Comparison of ENCODE assay signal across 1 cellular context in the genomic region with DNA sequence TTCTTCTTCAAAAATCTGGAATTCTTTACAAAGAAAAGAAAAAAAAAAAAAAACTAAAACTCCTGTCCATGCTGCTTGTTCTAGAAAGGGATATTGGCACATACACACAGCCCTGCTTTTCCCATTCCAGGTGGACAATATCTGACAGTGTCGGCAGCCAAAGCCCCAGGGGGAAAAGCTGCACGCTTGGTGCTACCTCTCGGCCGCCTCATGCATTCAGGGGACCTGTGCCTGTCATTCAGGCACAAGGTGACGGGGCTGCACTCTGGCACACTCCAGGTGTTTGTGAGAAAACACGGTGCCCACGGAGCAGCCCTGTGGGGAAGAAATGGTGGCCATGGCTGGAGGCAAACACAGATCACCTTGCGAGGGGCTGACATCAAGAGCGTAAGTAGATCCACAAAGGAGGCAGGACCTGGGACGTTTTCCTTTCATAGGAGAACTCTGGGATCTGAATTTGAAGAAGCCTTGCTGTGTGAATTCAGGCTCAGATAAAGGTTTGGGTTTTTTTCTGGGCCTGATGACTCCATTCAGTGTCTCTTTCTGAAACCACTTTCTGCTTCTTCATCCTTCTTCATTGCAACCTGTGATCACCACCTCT.
TF ChIP-seq lines count a peak whose summit lies in the region.

No MANE protein-coding gene starts in this region.

TF ChIP-seq in GM23338, 12 proteins besides CTCF, POLR2A, EP300 and RAD21 (continued from another document):
- TF ChIP-seq, protein P1, sequence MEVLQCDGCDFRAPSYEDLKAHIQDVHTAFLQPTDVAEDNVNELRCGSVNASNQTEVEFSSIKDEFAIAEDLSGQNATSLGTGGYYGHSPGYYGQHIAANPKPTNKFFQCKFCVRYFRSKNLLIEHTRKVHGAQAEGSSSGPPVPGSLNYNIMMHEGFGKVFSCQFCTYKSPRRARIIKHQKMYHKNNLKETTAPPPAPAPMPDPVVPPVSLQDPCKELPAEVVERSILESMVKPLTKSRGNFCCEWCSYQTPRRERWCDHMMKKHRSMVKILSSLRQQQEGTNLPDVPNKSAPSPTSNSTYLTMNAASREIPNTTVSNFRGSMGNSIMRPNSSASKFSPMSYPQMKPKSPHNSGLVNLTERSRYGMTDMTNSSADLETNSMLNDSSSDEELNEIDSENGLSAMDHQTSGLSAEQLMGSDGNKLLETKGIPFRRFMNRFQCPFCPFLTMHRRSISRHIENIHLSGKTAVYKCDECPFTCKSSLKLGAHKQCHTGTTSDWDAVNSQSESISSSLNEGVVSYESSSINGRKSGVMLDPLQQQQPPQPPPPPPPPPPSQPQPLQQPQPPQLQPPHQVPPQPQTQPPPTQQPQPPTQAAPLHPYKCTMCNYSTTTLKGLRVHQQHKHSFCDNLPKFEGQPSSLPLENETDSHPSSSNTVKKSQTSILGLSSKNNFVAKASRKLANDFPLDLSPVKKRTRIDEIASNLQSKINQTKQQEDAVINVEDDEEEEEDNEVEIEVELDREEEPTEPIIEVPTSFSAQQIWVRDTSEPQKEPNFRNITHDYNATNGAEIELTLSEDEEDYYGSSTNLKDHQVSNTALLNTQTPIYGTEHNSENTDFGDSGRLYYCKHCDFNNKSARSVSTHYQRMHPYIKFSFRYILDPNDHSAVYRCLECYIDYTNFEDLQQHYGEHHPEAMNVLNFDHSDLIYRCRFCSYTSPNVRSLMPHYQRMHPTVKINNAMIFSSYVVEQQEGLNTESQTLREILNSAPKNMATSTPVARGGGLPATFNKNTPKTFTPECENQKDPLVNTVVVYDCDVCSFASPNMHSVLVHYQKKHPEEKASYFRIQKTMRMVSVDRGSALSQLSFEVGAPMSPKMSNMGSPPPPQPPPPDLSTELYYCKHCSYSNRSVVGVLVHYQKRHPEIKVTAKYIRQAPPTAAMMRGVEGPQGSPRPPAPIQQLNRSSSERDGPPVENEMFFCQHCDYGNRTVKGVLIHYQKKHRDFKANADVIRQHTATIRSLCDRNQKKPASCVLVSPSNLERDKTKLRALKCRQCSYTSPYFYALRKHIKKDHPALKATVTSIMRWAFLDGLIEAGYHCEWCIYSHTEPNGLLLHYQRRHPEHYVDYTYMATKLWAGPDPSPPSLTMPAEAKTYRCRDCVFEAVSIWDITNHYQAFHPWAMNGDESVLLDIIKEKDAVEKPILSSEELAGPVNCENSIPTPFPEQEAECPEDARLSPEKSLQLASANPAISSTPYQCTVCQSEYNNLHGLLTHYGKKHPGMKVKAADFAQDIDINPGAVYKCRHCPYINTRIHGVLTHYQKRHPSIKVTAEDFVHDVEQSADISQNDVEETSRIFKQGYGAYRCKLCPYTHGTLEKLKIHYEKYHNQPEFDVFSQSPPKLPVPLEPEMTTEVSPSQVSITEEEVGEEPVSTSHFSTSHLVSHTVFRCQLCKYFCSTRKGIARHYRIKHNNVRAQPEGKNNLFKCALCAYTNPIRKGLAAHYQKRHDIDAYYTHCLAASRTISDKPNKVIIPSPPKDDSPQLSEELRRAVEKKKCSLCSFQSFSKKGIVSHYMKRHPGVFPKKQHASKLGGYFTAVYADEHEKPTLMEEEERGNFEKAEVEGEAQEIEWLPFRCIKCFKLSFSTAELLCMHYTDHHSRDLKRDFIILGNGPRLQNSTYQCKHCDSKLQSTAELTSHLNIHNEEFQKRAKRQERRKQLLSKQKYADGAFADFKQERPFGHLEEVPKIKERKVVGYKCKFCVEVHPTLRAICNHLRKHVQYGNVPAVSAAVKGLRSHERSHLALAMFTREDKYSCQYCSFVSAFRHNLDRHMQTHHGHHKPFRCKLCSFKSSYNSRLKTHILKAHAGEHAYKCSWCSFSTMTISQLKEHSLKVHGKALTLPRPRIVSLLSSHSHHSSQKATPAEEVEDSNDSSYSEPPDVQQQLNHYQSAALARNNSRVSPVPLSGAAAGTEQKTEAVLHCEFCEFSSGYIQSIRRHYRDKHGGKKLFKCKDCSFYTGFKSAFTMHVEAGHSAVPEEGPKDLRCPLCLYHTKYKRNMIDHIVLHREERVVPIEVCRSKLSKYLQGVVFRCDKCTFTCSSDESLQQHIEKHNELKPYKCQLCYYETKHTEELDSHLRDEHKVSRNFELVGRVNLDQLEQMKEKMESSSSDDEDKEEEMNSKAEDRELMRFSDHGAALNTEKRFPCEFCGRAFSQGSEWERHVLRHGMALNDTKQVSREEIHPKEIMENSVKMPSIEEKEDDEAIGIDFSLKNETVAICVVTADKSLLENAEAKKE (CRISPR knock-in tag; IDR thresholded peaks at IDR 0.05): no peak
- TF ChIP-seq JUNB (IDR thresholded peaks at IDR 0.05; ENCODE audit: unreplicated experiment) (no peak), POLR2AphosphoS5 (IDR thresholded peaks at IDR 0.05; ENCODE audit: low read depth) (no peak), CREB1 (CRISPR knock-in tag; IDR thresholded peaks at IDR 0.05; ENCODE audit: low read depth) (no peak)
